In the genomic region with DNA sequence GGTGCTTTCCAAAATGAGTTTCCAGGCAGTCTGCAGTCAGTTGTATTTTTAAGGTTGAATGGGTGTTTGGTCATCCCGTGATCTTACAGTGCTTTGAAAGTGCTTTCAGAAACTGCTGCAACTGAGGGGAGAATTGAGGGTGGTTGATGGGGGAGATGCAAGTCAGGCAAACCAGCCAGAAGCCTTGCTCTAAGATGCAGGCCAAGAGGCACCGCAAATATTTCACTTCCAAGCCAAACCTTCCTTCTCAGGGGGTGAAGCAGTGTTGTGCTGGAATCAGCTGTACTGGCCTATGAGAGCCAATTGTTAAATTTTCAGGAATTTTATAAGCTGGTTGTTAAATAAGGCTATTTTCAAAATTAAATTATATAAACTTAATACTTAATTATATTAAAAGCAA, we compare ENCODE assay signal across 13 cellular contexts.
DNase-seq lines count a peak whose midpoint lies in the region; ATAC-seq and TF ChIP-seq lines count a peak whose summit lies in the region.
"Had no signal": no experiment of that assay in that cellular context is flagged by ENCODE, and none has a peak within 500 bp of the region (broad histone marks: within the 10 kb centered on the region; RNA-seq: fewer than 3 reads in every experiment).

No MANE protein-coding gene starts in this region.

- H3K27me3 Mint-ChIP-seq in glutamatergic neuron (ENCODE audit: unreplicated experiment) = peaks cover 9% of the 10 kb centered on the region

- H3F3A ChIP-seq in GM23248 (ENCODE audit: insufficient read depth) = no peaks in the 10 kb centered on the region

- TF ChIP-seq CTCF in RWPE2 (IDR thresholded peaks at IDR 0.05; ENCODE audit: poor library complexity, severe bottlenecking) (no peak), glutamatergic neuron (IDR thresholded peaks at IDR 0.05; ENCODE audit: partially characterized antibody, unreplicated experiment) (no peak)

- H3K79me2 ChIP-seq in GM23248 (ENCODE audit: insufficient read depth) = no peaks in the 10 kb centered on the region

- H3K27ac Mint-ChIP-seq in glutamatergic neuron (ENCODE audit: unreplicated experiment) = peak overlapping the region; percentile 40
- H3K27ac Mint-ChIP-seq: CD8-positive, alpha-beta memory T cell had no signal

- no peaks in the 10 kb centered on the region for H4K20me1 ChIP-seq in GM23248 (ENCODE audit: insufficient read depth)
- H4K20me1 ChIP-seq: BLaER1 had no signal

- in situ Hi-C loops in GM23248 (cut with MboI) = no loop called here

- peaks cover 32% of the 10 kb centered on the region for H3K9me3 Mint-ChIP-seq in glutamatergic neuron (ENCODE audit: unreplicated experiment)

- H3K9me2 ChIP-seq in GM23248 (ENCODE audit: insufficient read depth) = no peaks in the 10 kb centered on the region

- no peak overlapping the region for H3K4me3 Mint-ChIP-seq in glutamatergic neuron (ENCODE audit: unreplicated experiment)
- H3K4me3 Mint-ChIP-seq: CD8-positive, alpha-beta memory T cell had no signal

- H3K4me3 ChIP-seq in RWPE2 (ENCODE audit: severe bottlenecking) (no peak overlapping the region), GM23248 (no peak overlapping the region)
- H3K4me3 ChIP-seq: BLaER1, HAP-1 had no signal

- peaks cover 29% of the 10 kb centered on the region for H3K4me1 ChIP-seq in RWPE2 (ENCODE audit: insufficient read depth, poor library complexity, severe bottlenecking)
- peaks cover 7% of the 10 kb centered on the region; the same call in 1 of the 2 replicates for H3K4me1 ChIP-seq in GM23248 (ENCODE audit: insufficient read depth)
- H3K4me1 ChIP-seq: BLaER1, HAP-1 had no signal

- H3K27me3 ChIP-seq in RWPE2 (ENCODE audit: insufficient read depth, poor library complexity, severe bottlenecking) (no peaks in the 10 kb centered on the region), GM23248 (replicated peaks; ENCODE audit: insufficient read depth) (no peaks in the 10 kb centered on the region)
- H3K27me3 ChIP-seq: BLaER1 had no signal

- H3K9me3 ChIP-seq in RWPE2 (ENCODE audit: severe bottlenecking) (no peaks in the 10 kb centered on the region), GM23248 (ENCODE audit: low read depth) (no peaks in the 10 kb centered on the region)

- no peak overlapping the region for H3K4me2 ChIP-seq in GM23248 (ENCODE audit: unreplicated experiment)
- H3K4me2 ChIP-seq: BLaER1 had no signal

- H3K36me3 Mint-ChIP-seq in glutamatergic neuron (ENCODE audit: unreplicated experiment) = no peaks in the 10 kb centered on the region
- H3K36me3 Mint-ChIP-seq: CD8-positive, alpha-beta memory T cell had no signal

- ATAC-seq in RWPE2 (ENCODE audit: low read depth) = no peak

- no peak overlapping the region for H3K9ac ChIP-seq in GM23248
- H3K9ac ChIP-seq: BLaER1 had no signal

- H3K36me3 ChIP-seq in RWPE2 (ENCODE audit: low read depth) (no peaks in the 10 kb centered on the region), GM23248 (ENCODE audit: low read depth) (no peaks in the 10 kb centered on the region)
- H3K36me3 ChIP-seq: BLaER1, HAP-1 had no signal

- H3K27ac ChIP-seq in RWPE2 (ENCODE audit: poor library complexity, severe bottlenecking) (peak overlapping the region; percentile 52), GM23248 (no peak overlapping the region)
- H3K27ac ChIP-seq: BLaER1 had no signal

- DNase-seq in RWPE2 (ENCODE audit: low spot score) (no peak), ecto neural progenitor cell (ENCODE audit: low spot score) (peak; percentile 6), glutamatergic neuron (no peak), GM23248 (no peak), A172 (ENCODE audit: low spot score) (no peak)
- DNase-seq in central memory CD4-positive, alpha-beta T cell = no peak
- DNase-seq: AML-193; CD8-positive, alpha-beta memory T cell; DMS53; GF-D8; IMR-90 had no signal

- H3K4me1 Mint-ChIP-seq in glutamatergic neuron (ENCODE audit: low read depth, unreplicated experiment) = peaks cover 49% of the 10 kb centered on the region
- H3K4me1 Mint-ChIP-seq: CD8-positive, alpha-beta memory T cell had no signal

- no peak overlapping the region for H2AFZ ChIP-seq in GM23248

- 64% methylated on average over 2 of the region's 2 CpGs for WGBS in GM23248 (ENCODE audit: low coverage in 1 of 2, low lambda C conversion rate in 2 of 2, missing lambda C conversion rate in 2 of 2), 2 experiments
